In genomic region chr2:65666156-65666725, GRCh38 we compare ENCODE assay signal across 9 cellular contexts.
DNase-seq lines count a peak whose midpoint lies in the region; ATAC-seq and TF ChIP-seq lines count a peak whose summit lies in the region.
"Had no signal": no experiment of that assay in that cellular context is flagged by ENCODE, and none has a peak within 500 bp of the region (broad histone marks: within the 10 kb centered on the region; RNA-seq: fewer than 3 reads in every experiment).

No MANE protein-coding gene starts in this region.

- peak overlapping the region; percentile 93 for H3K27ac ChIP-seq in SJSA1
- H3K27ac ChIP-seq in left lung = no peak overlapping the region

- peaks cover 9% of the 10 kb centered on the region for H3K36me3 Mint-ChIP-seq in natural killer cell treated with Interleukin-12 subunit alpha and Interleukin-12 subunit beta and Interleukin-15 and Interleukin-18, amount 100 ng/mL, for 72 hours
- H3K36me3 Mint-ChIP-seq in natural killer cell = no peaks in the 10 kb centered on the region
- no peaks in the 10 kb centered on the region for H3K36me3 Mint-ChIP-seq in type B pancreatic cell

- no peak overlapping the region for H3K4me3 Mint-ChIP-seq in natural killer cell treated with Interleukin-12 subunit alpha and Interleukin-12 subunit beta and Interleukin-15 and Interleukin-18, amount 100 ng/mL, for 72 hours
- H3K4me3 Mint-ChIP-seq in natural killer cell = no peak overlapping the region
- no peak overlapping the region for H3K4me3 Mint-ChIP-seq in type B pancreatic cell

- H3K27me3 ChIP-seq in SJSA1 (replicated peaks) (no peaks in the 10 kb centered on the region), left lung (no peaks in the 10 kb centered on the region)

- peaks cover 4% of the 10 kb centered on the region for H3K9me3 Mint-ChIP-seq in natural killer cell treated with Interleukin-12 subunit alpha and Interleukin-12 subunit beta and Interleukin-15 and Interleukin-18, amount 100 ng/mL, for 72 hours
- H3K9me3 Mint-ChIP-seq in natural killer cell (peaks cover 3% of the 10 kb centered on the region in 2 donors), type B pancreatic cell (peaks cover 8% of the 10 kb centered on the region)

- peaks cover 24 to 29% of the 10 kb centered on the region in 2 donors for H3K27me3 Mint-ChIP-seq in natural killer cell treated with Interleukin-12 subunit alpha and Interleukin-12 subunit beta and Interleukin-15 and Interleukin-18, amount 100 ng/mL, for 72 hours
- H3K27me3 Mint-ChIP-seq in natural killer cell (ENCODE audit: low read depth in 2 of 2) (peaks cover 13 to 19% of the 10 kb centered on the region in 2 donors), type B pancreatic cell (no peaks in the 10 kb centered on the region)

- H3K4me1 ChIP-seq in SJSA1 (replicated peaks) (peaks cover 52% of the 10 kb centered on the region), left lung (no peaks in the 10 kb centered on the region)

- no peak overlapping the region for H3K27ac Mint-ChIP-seq in natural killer cell treated with Interleukin-12 subunit alpha and Interleukin-12 subunit beta and Interleukin-15 and Interleukin-18, amount 100 ng/mL, for 72 hours
- no peak overlapping the region for H3K27ac Mint-ChIP-seq in natural killer cell
- H3K27ac Mint-ChIP-seq in type B pancreatic cell = no peak overlapping the region

- no peak overlapping the region for H3K4me3 ChIP-seq in SJSA1
- H3K4me3 ChIP-seq in left lung = no peak overlapping the region

- intact Hi-C loops in natural killer cell (cut with micrococcal nuclease) (no loop called here), left lung (cut with DNase I) (no loop called here)

- H3K9me3 ChIP-seq in SJSA1 (replicated peaks) (peaks cover 5% of the 10 kb centered on the region), left lung (peaks cover 0 to 23% of the 10 kb centered on the region in 2 donors)

- no peak for DNase-seq in natural killer cell treated with Interleukin-12 subunit alpha and Interleukin-12 subunit beta and Interleukin-15 and Interleukin-18, amount 100 ng/mL, for 72 hours (ENCODE audit: low spot score)
- DNase-seq in natural killer cell (no peak), SJSA1 (ENCODE audit: low read depth in 1 of 2, low spot score in 2 of 2) (peak; percentile 73 to 83), CD1c-positive myeloid dendritic cell (ENCODE audit: extremely low spot score) (no peak), D341Med (ENCODE audit: low spot score) (no peak), type B pancreatic cell (ENCODE audit: extremely low spot score, unreplicated experiment) (no peak), left lung (no peak)
- DNase-seq: DMS79 had no signal

- peak; percentile 48 to 76 for ATAC-seq in natural killer cell treated with Interleukin-12 subunit alpha and Interleukin-12 subunit beta and Interleukin-15 and Interleukin-18, amount 100 ng/mL, for 72 hours
- no peak for ATAC-seq in natural killer cell
- ATAC-seq in HG02973 (IDR thresholded peaks at IDR 0.05; ENCODE audit: unreplicated experiment) = peak; percentile 99
- no peak for ATAC-seq in left lung

- peaks cover 4% of the 10 kb centered on the region in 2 donors for H3K4me1 Mint-ChIP-seq in natural killer cell treated with Interleukin-12 subunit alpha and Interleukin-12 subunit beta and Interleukin-15 and Interleukin-18, amount 100 ng/mL, for 72 hours (ENCODE audit: low read depth in 2 of 2)
- no peaks in the 10 kb centered on the region for H3K4me1 Mint-ChIP-seq in natural killer cell
- H3K4me1 Mint-ChIP-seq in type B pancreatic cell (ENCODE audit: unreplicated experiment) = peaks cover 22% of the 10 kb centered on the region

- H3K36me3 ChIP-seq in SJSA1 (no peaks in the 10 kb centered on the region), left lung (no peaks in the 10 kb centered on the region)

- TF ChIP-seq CTCF in natural killer cell (IDR thresholded peaks at IDR 0.05) = no peak
- TF ChIP-seq CTCF in type B pancreatic cell (conservative IDR thresholded peaks at IDR 0.05) = no peak
- no peak for TF ChIP-seq CTCF in left lung (IDR thresholded peaks at IDR 0.05)

Comparison
In these comparisons a context has a peak if more than half of its experiments do, and no peak if none do; other contexts are left out.
1. ATAC-seq: peak in natural killer cell treated with Interleukin-12 subunit alpha and Interleukin-12 subunit beta and Interleukin-15 and Interleukin-18, amount 100 ng/mL, for 72 hours (2 of 2) and HG02973 (single experiment); none in natural killer cell (0 of 3) and left lung (single experiment).
2. DNase-seq: peak in SJSA1 (2 of 2); none in natural killer cell treated with Interleukin-12 subunit alpha and Interleukin-12 subunit beta and Interleukin-15 and Interleukin-18, amount 100 ng/mL, for 72 hours (single experiment), natural killer cell (single experiment), CD1c-positive myeloid dendritic cell (single experiment), D341Med (single experiment), type B pancreatic cell (single experiment) and left lung (0 of 2).